Comparison of ENCODE assay signal across 30 cellular contexts in genomic region chr9:16654727-16655126, GRCh38.
"Had no signal": no experiment of that assay in that cellular context is flagged by ENCODE, and none has a peak within 500 bp of the region (broad histone marks: within the 10 kb centered on the region; RNA-seq: fewer than 3 reads in every experiment).

No MANE protein-coding gene starts in this region.

- H3K9ac ChIP-seq: parathyroid adenoma had no signal

- ATAC-seq: activated T-helper 17 cell treated with anti-CD3 and anti-CD28 coated beads, Interleukin-2, amount 50 U/mL, for 72 hours; lower lobe of right lung; stimulated activated naive B cell treated with anti-CD40 and anti-IgM and Interleukin-4, amounts not matched to agents 10 μg/mL and 1 μg/mL and 100 μg/mL, for 72 hours had no signal

- DNase-seq: activated CD4-positive, alpha-beta memory T cell treated with anti-CD3 and anti-CD28 coated beads, Interleukin-2, amount 10 ng/mL, durations not matched to agents 7 days and 5 days; activated CD4-positive, alpha-beta T cell treated with anti-CD3 and anti-CD28 coated beads for 1 hour; activated CD4-positive, alpha-beta T cell treated with anti-CD3 and anti-CD28 coated beads, Interleukin-2, amount 10 ng/mL, durations not matched to agents 7 days and 5 days; activated CD8-positive, alpha-beta memory T cell treated with anti-CD3 and anti-CD28 coated beads, Interleukin-2, amount 50 U/mL, for 48 hours; activated gamma-delta T cell treated with Interleukin-2 at 50 U/mL for 16 hours; activated naive CD4-positive, alpha-beta T cell treated with anti-CD3 and anti-CD28 coated beads, Interleukin-2, amount 50 U/mL, for 16 hours; activated T-cell treated with anti-CD3 and anti-CD28 coated beads, Interleukin-2, amount 50 U/mL, for 24 hours; amygdala; central memory CD4-positive, alpha-beta T cell; foreskin keratinocyte; heart left ventricle; left lung; lower lobe of right lung; mesendoderm; naive B cell; nucleus accumbens; stimulated activated CD4-positive, alpha-beta T cell treated with anti-CD3 and anti-CD28 coated beads, Interleukin-15, amount 100 ng/mL, for 24 hours; stimulated activated CD4-positive, alpha-beta T cell treated with anti-CD3 and anti-CD28 coated beads, Interleukin-2, amount 100 ng/mL, for 24 hours; stimulated activated naive B cell treated with anti-CD40 and anti-IgM and Interleukin-4, amounts not matched to agents 10 μg/mL and 1 μg/mL and 100 μg/mL, for 72 hours; stomach; T-helper 2 cell; tibial artery had no signal

- H3K36me3 Mint-ChIP-seq: stimulated activated naive B cell treated with anti-CD40 and anti-IgM and Interleukin-4, amounts not matched to agents 10 μg/mL and 1 μg/mL and 100 μg/mL, for 72 hours had no signal

- H3K27me3 ChIP-seq: breast epithelium, esophagus muscularis mucosa, foreskin keratinocyte, heart left ventricle, left lung, right atrium auricular region, stomach, suprapubic skin, tibial artery had no signal

- H3K4me1 ChIP-seq: breast epithelium, left lung, lower lobe of right lung, parathyroid adenoma, suprapubic skin had no signal

- H3K27ac Mint-ChIP-seq: activated CD4-positive, alpha-beta memory T cell treated with anti-CD3 and anti-CD28 coated beads, Interleukin-2, amount 10 ng/mL, durations not matched to agents 7 days and 5 days; activated CD4-positive, alpha-beta T cell treated with anti-CD3 and anti-CD28 coated beads, Interleukin-2, amount 10 ng/mL, durations not matched to agents 7 days and 5 days; activated T-cell treated with anti-CD3 and anti-CD28 coated beads, Interleukin-2, amount 50 U/mL, for 24 hours; activated T-helper 17 cell treated with anti-CD3 and anti-CD28 coated beads, Interleukin-2, amount 50 U/mL, for 72 hours; naive B cell; stimulated activated naive B cell treated with anti-CD40 and anti-IgM and Interleukin-4, amounts not matched to agents 10 μg/mL and 1 μg/mL and 100 μg/mL, for 72 hours had no signal

- H3K27ac ChIP-seq: breast epithelium, foreskin keratinocyte, lower lobe of right lung, parathyroid adenoma, right atrium auricular region, stomach, suprapubic skin, tibial artery had no signal

- FAIRE-seq: urothelium cell line had no signal

- H3K9me3 Mint-ChIP-seq: neural crest cell had no signal

- H3K4me3 ChIP-seq: left lung had no signal

- H3K36me3 ChIP-seq: breast epithelium, esophagus muscularis mucosa, heart left ventricle, left lung, lower lobe of right lung, right atrium auricular region, stomach, suprapubic skin, tibial artery had no signal

- H2AFZ ChIP-seq: parathyroid adenoma had no signal

- H3K9me3 ChIP-seq: breast epithelium, esophagus muscularis mucosa, heart left ventricle, left lung, lower lobe of right lung, right atrium auricular region, stomach, suprapubic skin, tibial artery had no signal

- H3K4me1 Mint-ChIP-seq: activated CD4-positive, alpha-beta memory T cell treated with anti-CD3 and anti-CD28 coated beads, Interleukin-2, amount 10 ng/mL, durations not matched to agents 7 days and 5 days; activated CD4-positive, alpha-beta T cell treated with anti-CD3 and anti-CD28 coated beads, Interleukin-2, amount 10 ng/mL, durations not matched to agents 7 days and 5 days; activated T-helper 17 cell treated with anti-CD3 and anti-CD28 coated beads, Interleukin-2, amount 50 U/mL, for 72 hours; naive B cell; stimulated activated naive B cell treated with anti-CD40 and anti-IgM and Interleukin-4, amounts not matched to agents 10 μg/mL and 1 μg/mL and 100 μg/mL, for 72 hours had no signal

- H3K27me3 Mint-ChIP-seq: activated CD4-positive, alpha-beta memory T cell treated with anti-CD3 and anti-CD28 coated beads, Interleukin-2, amount 10 ng/mL, durations not matched to agents 7 days and 5 days; activated CD4-positive, alpha-beta T cell treated with anti-CD3 and anti-CD28 coated beads, Interleukin-2, amount 10 ng/mL, durations not matched to agents 7 days and 5 days; activated T-cell treated with anti-CD3 and anti-CD28 coated beads, Interleukin-2, amount 50 U/mL, for 24 hours; activated T-helper 17 cell treated with anti-CD3 and anti-CD28 coated beads, Interleukin-2, amount 50 U/mL, for 72 hours; stimulated activated naive B cell treated with anti-CD40 and anti-IgM and Interleukin-4, amounts not matched to agents 10 μg/mL and 1 μg/mL and 100 μg/mL, for 72 hours had no signal

- H3K4me3 Mint-ChIP-seq: activated CD4-positive, alpha-beta memory T cell treated with anti-CD3 and anti-CD28 coated beads, Interleukin-2, amount 10 ng/mL, durations not matched to agents 7 days and 5 days; activated CD4-positive, alpha-beta T cell treated with anti-CD3 and anti-CD28 coated beads, Interleukin-2, amount 10 ng/mL, durations not matched to agents 7 days and 5 days; activated T-cell treated with anti-CD3 and anti-CD28 coated beads, Interleukin-2, amount 50 U/mL, for 24 hours; activated T-helper 17 cell treated with anti-CD3 and anti-CD28 coated beads, Interleukin-2, amount 50 U/mL, for 72 hours; naive B cell; neural crest cell; stimulated activated naive B cell treated with anti-CD40 and anti-IgM and Interleukin-4, amounts not matched to agents 10 μg/mL and 1 μg/mL and 100 μg/mL, for 72 hours had no signal
